Comparison of ENCODE assay signal across 9 cellular contexts in the genomic region with DNA sequence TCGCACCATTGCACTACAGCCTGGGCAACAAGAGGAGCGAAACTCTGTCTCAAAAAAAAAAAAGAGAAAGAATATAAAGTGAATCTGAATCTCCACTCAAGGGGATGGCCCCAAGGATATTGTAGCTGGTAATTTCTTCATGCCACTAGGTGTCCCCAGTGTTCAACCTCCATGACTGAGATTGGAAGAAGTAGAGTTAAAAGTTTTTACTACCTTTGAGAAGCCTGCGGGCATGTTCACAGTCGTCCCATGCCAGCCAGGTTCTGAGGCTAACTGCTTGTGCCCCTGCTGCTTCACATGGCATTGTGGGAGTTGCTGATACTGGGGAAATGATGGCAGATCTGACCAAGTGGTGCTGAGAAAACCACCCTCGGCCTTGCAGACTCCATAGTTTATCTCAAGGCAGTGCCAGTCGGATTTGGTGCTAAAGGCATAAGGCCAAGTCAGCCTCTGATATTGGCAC. TPM values are rescaled to one million over a fixed set of nuclear protein-coding genes. Genes with fewer than 3 reads are reported as not detected.
A peak's percentile ranks its signal among the peaks of the same experiment; 100 is the strongest.
DNase-seq lines count a peak whose midpoint lies in the region; ATAC-seq, FAIRE-seq and TF ChIP-seq lines count a peak whose summit lies in the region.
"Had no signal": no experiment of that assay in that cellular context is flagged by ENCODE, and none has a peak within 500 bp of the region (broad histone marks: within the 10 kb centered on the region; RNA-seq: fewer than 3 reads in every experiment).

No MANE protein-coding gene starts in this region.

- H3K27ac Mint-ChIP-seq in T-cell = no peak overlapping the region
- no peak overlapping the region for H3K27ac Mint-ChIP-seq in osteocyte (ENCODE audit: unreplicated experiment)

- POLR2A ChIA-PET in T-cell (lab: Charles Lee) = no interaction called here

- ATAC-seq in T-cell (replicated peaks in 1 of 4) (peak in 3 of 4 experiments; percentile 29 to 51 (median 44)), GM19397 (IDR thresholded peaks at IDR 0.05; ENCODE audit: unreplicated experiment) (no peak), GM19351 (IDR thresholded peaks at IDR 0.05; ENCODE audit: unreplicated experiment) (no peak)

- TF ChIP-seq CTCF in fibroblast of pulmonary artery (IDR thresholded peaks at IDR 0.05; ENCODE audit: low read length, missing control alignments) (peak; percentile 72), osteocyte (IDR thresholded peaks at IDR 0.05) (peak; percentile 70)

- H3K36me3 Mint-ChIP-seq in T-cell (peaks cover 22% of the 10 kb centered on the region), osteocyte (ENCODE audit: unreplicated experiment) (peaks cover 18% of the 10 kb centered on the region)

- H3K4me3 ChIP-seq in fibroblast of pulmonary artery (replicated peaks; ENCODE audit: low read depth, low read length) = no peak overlapping the region

- CTCF ChIA-PET in T-cell (lab: Charles Lee) = interaction anchor here in 1 of 2 donors (0.7 kb wide), 1 partner anchor 11 kb away, joined by 3 read pairs; no protein-coding TSS in a partner anchor

- peaks cover 0 to 2% (median 1%) of the 10 kb centered on the region in 3 donors for H3K4me1 Mint-ChIP-seq in T-cell
- H3K4me1 Mint-ChIP-seq in osteocyte (ENCODE audit: unreplicated experiment) = peaks cover 5% of the 10 kb centered on the region

- peak; percentile 59 for DNase-seq in EL
- peak; percentile 54 for DNase-seq in HTR-8/SVneo (ENCODE audit: insufficient read length, low spot score)
- DNase-seq in T-cell = peak in 2 of 34 experiments; percentile 15 to 23
- DNase-seq in fibroblast of pulmonary artery (ENCODE audit: low read depth) = peak; percentile 70
- no peak for DNase-seq in osteocyte (ENCODE audit: extremely low spot score, unreplicated experiment)
- no peak for DNase-seq in effector CD4-positive, alpha-beta T cell
- DNase-seq: activated B cell treated with CpG ODN at 0.5 μM for 24 hours had no signal

- H3K9me3 Mint-ChIP-seq in T-cell (no peaks in the 10 kb centered on the region), osteocyte (ENCODE audit: unreplicated experiment) (no peaks in the 10 kb centered on the region)
- H3K9me3 Mint-ChIP-seq: activated B cell treated with CpG ODN at 0.5 μM for 24 hours had no signal

- H3K27me3 Mint-ChIP-seq in T-cell = no peaks in the 10 kb centered on the region
- no peaks in the 10 kb centered on the region for H3K27me3 Mint-ChIP-seq in osteocyte (ENCODE audit: unreplicated experiment)
- H3K27me3 Mint-ChIP-seq: activated B cell treated with CpG ODN at 0.5 μM for 24 hours had no signal

- no peak overlapping the region for H3K4me3 Mint-ChIP-seq in T-cell
- H3K4me3 Mint-ChIP-seq in osteocyte (ENCODE audit: unreplicated experiment) = no peak overlapping the region
- H3K4me3 Mint-ChIP-seq: activated B cell treated with CpG ODN at 0.5 μM for 24 hours had no signal

- FAIRE-seq in HTR-8/SVneo (lab: Jason Lieb, UNC) = no peak

RNA-seq across cellular contexts. Expression of gene SHISA4, which starts 10.8 kb away (rescaled TPM):
- total RNA-seq in T-cell (under 1 TPM; 0.38 to 0.88 (median 0.54) TPM), osteocyte (31.4 and 32.1 TPM in 2 replicates)

RNA-seq across cellular contexts. Expression of gene IPO9, which starts 49.0 kb away (rescaled TPM):
- total RNA-seq in T-cell (10 to 100 TPM; 28.2 to 39.9 (median 36.9) TPM), osteocyte (63.3 and 65.0 TPM in 2 replicates)

Comparison
In these comparisons a context has a peak if more than half of its experiments do, and no peak if none do; other contexts are left out.
1. DNase-seq: peak in EL (single experiment), HTR-8/SVneo (single experiment) and fibroblast of pulmonary artery (single experiment); none in osteocyte (single experiment) and effector CD4-positive, alpha-beta T cell (single experiment).
2. ATAC-seq: peak in T-cell (3 of 4); none in GM19397 (single experiment) and GM19351 (single experiment).
3. RNA of gene SHISA4, which starts 10.8 kb away (total RNA-seq): 31.4 to 32.1 TPM in osteocyte; 0.38 to 0.88 TPM in T-cell; every median in the first group is over 10 times any median in the second.